15 cellular contexts compared by ENCODE assay signal in genomic region chr5:151683444-151683843, GRCh38. TPM values are rescaled to one million over a fixed set of nuclear protein-coding genes. Genes with fewer than 3 reads are reported as not detected.
DNase-seq lines count a peak whose midpoint lies in the region; ATAC-seq, FAIRE-seq and TF ChIP-seq lines count a peak whose summit lies in the region.
"Had no signal": no experiment of that assay in that cellular context is flagged by ENCODE, and none has a peak within 500 bp of the region (broad histone marks: within the 10 kb centered on the region; RNA-seq: fewer than 3 reads in every experiment).

No MANE protein-coding gene starts in this region.

- BruUV-seq in K562 (replicated peaks; lab: Mats Ljungman, UMichigan) = no TSS peak

- H3K36me3 ChIP-seq in K562 (ENCODE audit: control insufficient read depth, insufficient read depth, low read length) (no peaks in the 10 kb centered on the region), skeletal muscle satellite cell (ENCODE audit: insufficient read depth, low read length) (peaks cover 65% of the 10 kb centered on the region)

- H3K9me3 ChIP-seq in K562 (replicated peaks; ENCODE audit: control insufficient read depth, insufficient read depth, low read depth, low read length) (no peaks in the 10 kb centered on the region), skeletal muscle satellite cell (replicated peaks; ENCODE audit: low read length) (no peaks in the 10 kb centered on the region)

- H3K4me2 ChIP-seq in K562 (ENCODE audit: insufficient read depth, low read length) = no peak overlapping the region
- peak overlapping the region; percentile 91 for H3K4me2 ChIP-seq in skeletal muscle satellite cell (ENCODE audit: low read length)

- TF ChIP-seq EP300 in K562 (IDR thresholded peaks at IDR 0.05; ENCODE audit: low read length) = no peak

- no peak overlapping the region for H3K27ac ChIP-seq in K562 (ENCODE audit: extremely low read depth, low read depth, low read length)

- in situ Hi-C loops in K562 (cut with MboI) = no loop called here

- TF ChIP-seq CTCF in K562 (IDR thresholded peaks at IDR 0.05 in 2 of 3, conservative IDR thresholded peaks at IDR 0.05 in 1 of 3; ENCODE audit: insufficient read depth in 2 of 3, low read depth in 1 of 3, low read length in 3 of 3) = no peak

- TF ChIP-seq POLR2A in K562 (conservative IDR thresholded peaks at IDR 0.05) = no peak

- H4K20me1 ChIP-seq in K562 (replicated peaks; ENCODE audit: control insufficient read depth, insufficient read depth, low read length) = no peaks in the 10 kb centered on the region

- TF ChIP-seq RAD21 in K562 (CRISPR knock-in tag; conservative IDR thresholded peaks at IDR 0.05 in 1 of 2, IDR thresholded peaks at IDR 0.05 in 1 of 2) = no peak

- H3K4me3 ChIP-seq in K562 (no peak overlapping the region), skeletal muscle satellite cell (ENCODE audit: low read length) (peak overlapping the region; percentile 88)

- ATAC-seq in K562 (no peak), HG02840 (IDR thresholded peaks at IDR 0.05; ENCODE audit: low FRiP score, unreplicated experiment) (no peak)
- ATAC-seq: activated T-helper 17 cell treated with anti-CD3 and anti-CD28 coated beads, Interleukin-2, amount 50 U/mL, for 72 hours; CD8-positive, alpha-beta T cell; sciatic nerve had no signal

- peaks cover 8 to 23% of the 10 kb centered on the region in 2 experiments; a peak in 4 of 5 replicates for H3K27me3 ChIP-seq in K562 (ENCODE audit: control insufficient read depth in 2 of 2, insufficient read depth in 2 of 2, low read length in 2 of 2)
- H3K27me3 ChIP-seq in skeletal muscle satellite cell (ENCODE audit: control insufficient read depth, insufficient read depth, low read length) = no peaks in the 10 kb centered on the region

- CTCF ChIA-PET in K562 (lab: Yijun Ruan, JAX; ENCODE audit: low intra/inter-chr PET ratio) = no interaction called here

- peak overlapping the region; percentile 19 for H2AFZ ChIP-seq in K562 (ENCODE audit: low read depth, low read length)

- DNase-seq in EH (ENCODE audit: low read depth) (peak; percentile 13), K562 (ENCODE audit: extremely low read depth in 1 of 4, low spot score in 3 of 4) (no peak), iris pigment epithelial cell (ENCODE audit: low read depth) (peak; percentile 9), medulla oblongata (ENCODE audit: extremely low spot score) (no peak), NCI-H2029 (lab: John Stamatoyannopoulos, UW) (no peak)
- DNase-seq in activated CD8-positive, alpha-beta memory T cell treated with anti-CD3 and anti-CD28 coated beads, Interleukin-2, amount 50 U/mL, for 48 hours = no peak
- DNase-seq: CD8-positive, alpha-beta T cell; effector memory CD4-positive, alpha-beta T cell; kidney glomerular epithelial cell; NCI-H187 treated with DMSO at 0.1 percent for 48 hours; stimulated activated CD8-positive, alpha-beta memory T cell treated with anti-CD3 and anti-CD28 coated beads, Interleukin-4, amount 100 ng/mL, for 48 hours had no signal

- H3K79me2 ChIP-seq in K562 (ENCODE audit: control insufficient read depth, insufficient read depth, low read length) = no peaks in the 10 kb centered on the region

- WGBS in K562 (ENCODE audit: insufficient coverage, low coverage, missing lambda C conversion rate) = 31% methylated on average over 5 of the region's 5 CpGs

- no peaks in the 10 kb centered on the region for H3K9me1 ChIP-seq in K562 (ENCODE audit: control insufficient read depth, insufficient read depth, low read length)

- H3K4me1 ChIP-seq in K562 (replicated peaks in 1 of 2; ENCODE audit: control insufficient read depth in 2 of 2, insufficient read depth in 2 of 2, low read length in 2 of 2) (peaks cover 6 to 21% of the 10 kb centered on the region in 2 experiments; a peak in 4 of 5 replicates), skeletal muscle satellite cell (ENCODE audit: control insufficient read depth, insufficient read depth, low read length) (peaks cover 67% of the 10 kb centered on the region)

- no peak for FAIRE-seq in K562 (lab: Jason Lieb, UNC)

- intact Hi-C loops in K562 (cut with micrococcal nuclease) = no loop called here

- POLR2A ChIA-PET in K562 (lab: Yijun Ruan, JAX) = interaction anchor here (0.5 to 1.3 kb wide), 3 partner anchors 8 to 18 kb away, joined by 4 to 5 read pairs (median 5); no protein-coding TSS in a partner anchor

- H3K9ac ChIP-seq in K562 (ENCODE audit: insufficient read depth in 1 of 2, low read depth in 2 of 2, low read length in 2 of 2) (no peak overlapping the region), skeletal muscle satellite cell (ENCODE audit: low read depth, low read length) (peak overlapping the region; percentile 97)

TF ChIP-seq in K562, 482 proteins besides CTCF, POLR2A, EP300 and RAD21 (continues in another document):
- TF ChIP-seq COPS2 (conservative IDR thresholded peaks at IDR 0.05) = no peak
- no peak for TF ChIP-seq TRIM28 (IDR thresholded peaks at IDR 0.05)
- TF ChIP-seq ZNF23 (CRISPR knock-in tag; IDR thresholded peaks at IDR 0.05) = no peak
- TF ChIP-seq TARDBP (IDR thresholded peaks at IDR 0.05) = no peak
- no peak for TF ChIP-seq CEBPB (tag; IDR thresholded peaks at IDR 0.05)
- TF ChIP-seq HMG20A (CRISPR knock-in tag; conservative IDR thresholded peaks at IDR 0.05) = no peak
- TF ChIP-seq ATF2 (CRISPR knock-in tag; IDR thresholded peaks at IDR 0.05) = no peak
- TF ChIP-seq HLTF (IDR thresholded peaks at IDR 0.05) = no peak
- peak; percentile 27 for TF ChIP-seq MEIS2 (IDR thresholded peaks at IDR 0.05; ENCODE audit: partially characterized antibody)
- no peak for TF ChIP-seq ZNF77 (CRISPR knock-in tag; IDR thresholded peaks at IDR 0.05)
- TF ChIP-seq, protein P1, sequence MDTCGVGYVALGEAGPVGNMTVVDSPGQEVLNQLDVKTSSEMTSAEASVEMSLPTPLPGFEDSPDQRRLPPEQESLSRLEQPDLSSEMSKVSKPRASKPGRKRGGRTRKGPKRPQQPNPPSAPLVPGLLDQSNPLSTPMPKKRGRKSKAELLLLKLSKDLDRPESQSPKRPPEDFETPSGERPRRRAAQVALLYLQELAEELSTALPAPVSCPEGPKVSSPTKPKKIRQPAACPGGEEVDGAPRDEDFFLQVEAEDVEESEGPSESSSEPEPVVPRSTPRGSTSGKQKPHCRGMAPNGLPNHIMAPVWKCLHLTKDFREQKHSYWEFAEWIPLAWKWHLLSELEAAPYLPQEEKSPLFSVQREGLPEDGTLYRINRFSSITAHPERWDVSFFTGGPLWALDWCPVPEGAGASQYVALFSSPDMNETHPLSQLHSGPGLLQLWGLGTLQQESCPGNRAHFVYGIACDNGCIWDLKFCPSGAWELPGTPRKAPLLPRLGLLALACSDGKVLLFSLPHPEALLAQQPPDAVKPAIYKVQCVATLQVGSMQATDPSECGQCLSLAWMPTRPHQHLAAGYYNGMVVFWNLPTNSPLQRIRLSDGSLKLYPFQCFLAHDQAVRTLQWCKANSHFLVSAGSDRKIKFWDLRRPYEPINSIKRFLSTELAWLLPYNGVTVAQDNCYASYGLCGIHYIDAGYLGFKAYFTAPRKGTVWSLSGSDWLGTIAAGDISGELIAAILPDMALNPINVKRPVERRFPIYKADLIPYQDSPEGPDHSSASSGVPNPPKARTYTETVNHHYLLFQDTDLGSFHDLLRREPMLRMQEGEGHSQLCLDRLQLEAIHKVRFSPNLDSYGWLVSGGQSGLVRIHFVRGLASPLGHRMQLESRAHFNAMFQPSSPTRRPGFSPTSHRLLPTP (IDR thresholded peaks at IDR 0.05; ENCODE audit: borderline replicate concordance, extremely low read depth, insufficient read length) = no peak
- TF ChIP-seq SRSF9 (IDR thresholded peaks at IDR 0.05; ENCODE audit: borderline replicate concordance, low read depth, low read length) = no peak
- TF ChIP-seq RFX1 (IDR thresholded peaks at IDR 0.05) = no peak

RNA-seq across cellular contexts. Expression of gene SPARC, which starts 3.3 kb away (rescaled TPM):
- total RNA-seq in K562 (2011; cell fraction: chromatin; rRNA removed; ENCODE audit: low replicate concordance) = 2.8 and 4.7 TPM in 2 replicates
- 2.7 and 4.2 TPM in 2 replicates for total RNA-seq in K562 (2011; cell fraction: nucleolus; rRNA removed)
- 5.5 and 7.9 TPM in 2 replicates for total RNA-seq in K562 (2011; cell fraction: nucleoplasm; rRNA removed)
- 9.4 and 10.5 TPM in 2 replicates for total RNA-seq in K562 (2014; rRNA removed)
- 10.8 and 11.1 TPM in 2 replicates for total RNA-seq in K562 (2014; rRNA removed; fragmentation: Illumina TruSeq; extraction: Trizol)
- 9.9 and 10.5 TPM in 2 replicates for total RNA-seq in K562 (2015; rRNA removed; fragmentation: Illumina TruSeq; extraction: Trizol)
- total RNA-seq in K562 (2021) = 20.4 and 24.3 TPM in 2 replicates
- polyA plus RNA-seq in K562 (2011; rRNA removed) = 3.0 and 6.1 TPM in 2 replicates
- 3.5 and 10.7 TPM in 2 replicates for polyA plus RNA-seq in K562 (2011; cell fraction: cytosol; rRNA removed)
- 2.4 and 2.6 TPM in 2 replicates for polyA plus RNA-seq in K562 (2011; cell fraction: nucleus; rRNA removed)
- 39.6 and 46.1 TPM in 2 replicates for polyA plus RNA-seq in K562 (2012)
- 18.5 and 20.2 TPM in 2 replicates for polyA plus RNA-seq in K562 (2014; fragmentation: Illumina TruSeq; extraction: Trizol)
- polyA plus RNA-seq in K562 (2014; fragmentation: Nextera tagmentation; extraction: Ambion mirVana) = 10 to 100 TPM; 12.2 to 35.6 TPM
- 10.0 and 14.1 TPM in 2 replicates for polyA plus RNA-seq in K562 (2014; rRNA removed)
- 2.1 and 3.4 TPM in 2 replicates for polyA minus RNA-seq in K562 (2011; rRNA and poly(A)+ RNA removed)
- polyA minus RNA-seq in K562 (2011; cell fraction: cytosol; rRNA and poly(A)+ RNA removed) = 2.1 TPM in 1 of 2 replicates, not detected in the other
- polyA minus RNA-seq in K562 (2011; cell fraction: nucleus; rRNA and poly(A)+ RNA removed) = 0.56 and 0.81 TPM in 2 replicates
- 652 and 1,273 TPM in 2 replicates for total RNA-seq in skeletal muscle satellite cell (2012; rRNA removed)

Comparison
In these comparisons a context has a peak if more than half of its experiments do, and no peak if none do; other contexts are left out.
1. DNase-seq: peak in EH (single experiment) and iris pigment epithelial cell (single experiment); none in K562 (0 of 4), medulla oblongata (single experiment), NCI-H2029 (single experiment) and activated CD8-positive, alpha-beta memory T cell treated with anti-CD3 and anti-CD28 coated beads, Interleukin-2, amount 50 U/mL, for 48 hours (single experiment).